ENCODE assay signal across 8 cellular contexts in the genomic region with DNA sequence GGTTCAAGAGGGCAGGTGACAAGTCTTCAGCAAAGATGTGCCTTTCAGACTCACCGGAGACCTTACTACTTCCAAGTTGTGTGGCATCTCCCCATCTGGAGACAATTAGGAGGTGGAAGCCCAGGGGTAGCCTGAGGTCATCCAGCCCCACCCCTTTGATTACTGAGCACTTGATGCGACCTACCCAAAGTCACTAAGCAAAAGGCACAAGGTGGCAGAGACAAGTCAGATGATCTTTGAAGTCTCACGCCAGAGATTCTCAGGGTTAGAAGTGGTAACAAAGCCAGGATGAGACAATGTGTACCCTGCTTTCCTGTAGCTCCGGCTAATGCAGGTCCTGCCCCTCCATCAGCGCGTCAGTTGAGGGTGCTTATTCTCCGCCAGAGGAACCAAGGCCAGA. TPM values are rescaled to one million over a fixed set of nuclear protein-coding genes. Genes with fewer than 3 reads are reported as not detected.
DNase-seq lines count a peak whose midpoint lies in the region; ATAC-seq and TF ChIP-seq lines count a peak whose summit lies in the region.

No MANE protein-coding gene starts in this region.

- CTCF ChIA-PET in activated CD4-positive, alpha-beta T cell treated with anti-CD3 and anti-CD28 coated beads, Interleukin-2, amount 10 ng/mL, durations not matched to agents 7 days and 5 days (lab: Charles Lee), result interaction anchor here (1.2 kb wide), 1 partner anchor 85 kb away, joined by 3 read pairs; no protein-coding TSS in a partner anchor

- peaks cover 57% of the 10 kb centered on the region for H3K4me1 Mint-ChIP-seq in activated CD4-positive, alpha-beta T cell treated with anti-CD3 and anti-CD28 coated beads, Interleukin-2, amount 10 ng/mL, durations not matched to agents 7 days and 5 days

- TF ChIP-seq POLR2A in suprapubic skin (IDR thresholded peaks at IDR 0.05), result no peak

- peak overlapping the region; percentile 82 for H3K4me3 Mint-ChIP-seq in activated CD4-positive, alpha-beta T cell treated with anti-CD3 and anti-CD28 coated beads, Interleukin-2, amount 10 ng/mL, durations not matched to agents 7 days and 5 days

- no peaks in the 10 kb centered on the region for H3K27me3 Mint-ChIP-seq in activated CD4-positive, alpha-beta T cell treated with anti-CD3 and anti-CD28 coated beads, Interleukin-2, amount 10 ng/mL, durations not matched to agents 7 days and 5 days

- peak overlapping the region; percentile 94 for H3K27ac Mint-ChIP-seq in activated CD4-positive, alpha-beta T cell treated with anti-CD3 and anti-CD28 coated beads, Interleukin-2, amount 10 ng/mL, durations not matched to agents 7 days and 5 days

- no peaks in the 10 kb centered on the region for H3K36me3 ChIP-seq in right atrium auricular region
- H3K36me3 ChIP-seq in suprapubic skin, result no peaks in the 10 kb centered on the region
- H3K36me3 ChIP-seq in smooth muscle cell (ENCODE audit: low read depth), result no peaks in the 10 kb centered on the region

- peak overlapping the region; percentile 98 for H3K27ac ChIP-seq in VCaP
- H3K27ac ChIP-seq in right atrium auricular region, result peak overlapping the region; percentile 96 to 99
- peak overlapping the region; percentile 92 for H3K27ac ChIP-seq in suprapubic skin
- H3K27ac ChIP-seq in smooth muscle cell (ENCODE audit: low read depth), result no peak overlapping the region

- H3K4me3 ChIP-seq in right atrium auricular region (peak overlapping the region; percentile 71 to 72), suprapubic skin (peak overlapping the region; percentile 99), smooth muscle cell (no peak overlapping the region)

- TF ChIP-seq CTCF in VCaP (conservative IDR thresholded peaks at IDR 0.05) (no peak), right atrium auricular region (IDR thresholded peaks at IDR 0.05) (no peak), suprapubic skin (IDR thresholded peaks at IDR 0.05) (no peak), smooth muscle cell (IDR thresholded peaks at IDR 0.05; ENCODE audit: borderline replicate concordance, insufficient read depth, poor library complexity, severe bottlenecking) (no peak)

- no peaks in the 10 kb centered on the region for H3K9me3 ChIP-seq in right atrium auricular region
- no peaks in the 10 kb centered on the region for H3K9me3 ChIP-seq in suprapubic skin
- no peaks in the 10 kb centered on the region for H3K9me3 ChIP-seq in smooth muscle cell (replicated peaks; ENCODE audit: low read depth)

- H3K36me3 Mint-ChIP-seq in activated CD4-positive, alpha-beta T cell treated with anti-CD3 and anti-CD28 coated beads, Interleukin-2, amount 10 ng/mL, durations not matched to agents 7 days and 5 days (ENCODE audit: low read depth), result peaks cover 7% of the 10 kb centered on the region

- ATAC-seq in HG03432 (IDR thresholded peaks at IDR 0.05; ENCODE audit: unreplicated experiment), result no peak

- no peaks in the 10 kb centered on the region for H4K20me1 ChIP-seq in smooth muscle cell (ENCODE audit: low read depth)

- no peaks in the 10 kb centered on the region for H3K27me3 ChIP-seq in right atrium auricular region
- no peaks in the 10 kb centered on the region for H3K27me3 ChIP-seq in suprapubic skin
- no peaks in the 10 kb centered on the region for H3K27me3 ChIP-seq in smooth muscle cell (ENCODE audit: low read depth)

- POLR2A ChIA-PET in activated CD4-positive, alpha-beta T cell treated with anti-CD3 and anti-CD28 coated beads, Interleukin-2, amount 10 ng/mL, durations not matched to agents 7 days and 5 days (lab: Charles Lee), result no interaction called here

- H3K4me1 ChIP-seq in right atrium auricular region (peaks cover 3 to 35% of the 10 kb centered on the region in 2 donors), suprapubic skin (peaks cover 55% of the 10 kb centered on the region), smooth muscle cell (ENCODE audit: low read depth) (peaks cover 7% of the 10 kb centered on the region)

- 54% methylated on average over 7 of the region's 7 CpGs for WGBS in suprapubic skin
- WGBS in smooth muscle cell (ENCODE audit: low lambda C conversion rate), result 85% methylated on average over 7 of the region's 7 CpGs

- H3K79me2 ChIP-seq in smooth muscle cell (ENCODE audit: low read depth), result peaks cover 15% of the 10 kb centered on the region

- no peak overlapping the region for H3K4me2 ChIP-seq in smooth muscle cell

- H2AFZ ChIP-seq in smooth muscle cell (ENCODE audit: low read depth), result no peak overlapping the region

- no peaks in the 10 kb centered on the region for H3K9me3 Mint-ChIP-seq in activated CD4-positive, alpha-beta T cell treated with anti-CD3 and anti-CD28 coated beads, Interleukin-2, amount 10 ng/mL, durations not matched to agents 7 days and 5 days

- no peak for TF ChIP-seq EP300 in suprapubic skin (IDR thresholded peaks at IDR 0.05)

- peak; percentile 24 for DNase-seq in activated CD4-positive, alpha-beta T cell treated with anti-CD3 and anti-CD28 coated beads, Interleukin-2, amount 10 ng/mL, durations not matched to agents 7 days and 5 days
- DNase-seq in activated CD4-positive, alpha-beta T cell treated with anti-CD3 and anti-CD28 coated beads, Interleukin-2, amount 50 U/mL, for 1 hour, result no peak
- no peak for DNase-seq in right atrium auricular region (ENCODE audit: low spot score)
- DNase-seq in suprapubic skin (ENCODE audit: low spot score in 2 of 2), result peak in 1 of 2 donors; percentile 70
- DNase-seq in smooth muscle cell (lab: John Stamatoyannopoulos, UW; ENCODE audit: unreplicated experiment), result no peak
- no peak for DNase-seq in HT-29 (ENCODE audit: low spot score)

- H3K9ac ChIP-seq in smooth muscle cell (ENCODE audit: low read depth), result no peak overlapping the region

- no peaks in the 10 kb centered on the region for H3F3A ChIP-seq in smooth muscle cell (ENCODE audit: low read depth)

RNA-seq across cellular contexts. Expression of gene FOXN3, which starts 1.4 kb away (rescaled TPM):
- 10 to 100 TPM; 92.2 to 94.4 TPM for total RNA-seq in activated CD4-positive, alpha-beta T cell treated with anti-CD3 and anti-CD28 coated beads, Interleukin-2, amount 10 ng/mL, durations not matched to agents 7 days and 5 days
- total RNA-seq in right atrium auricular region (10 to 100 TPM; 80.1 to 90.3 TPM), suprapubic skin (100 to 1,000 TPM; 117 to 272 (median 172) TPM), smooth muscle cell (21.0 and 31.5 TPM in 2 replicates)
- 24.5 and 24.7 TPM in 2 replicates for polyA plus RNA-seq in smooth muscle cell
- total RNA-seq in HT-29 (2014; rRNA removed; shearing (Covaris generic)), result 8.8 and 9.4 TPM in 2 replicates
